ENCODE assay signal across 22 cellular contexts in the genomic region with DNA sequence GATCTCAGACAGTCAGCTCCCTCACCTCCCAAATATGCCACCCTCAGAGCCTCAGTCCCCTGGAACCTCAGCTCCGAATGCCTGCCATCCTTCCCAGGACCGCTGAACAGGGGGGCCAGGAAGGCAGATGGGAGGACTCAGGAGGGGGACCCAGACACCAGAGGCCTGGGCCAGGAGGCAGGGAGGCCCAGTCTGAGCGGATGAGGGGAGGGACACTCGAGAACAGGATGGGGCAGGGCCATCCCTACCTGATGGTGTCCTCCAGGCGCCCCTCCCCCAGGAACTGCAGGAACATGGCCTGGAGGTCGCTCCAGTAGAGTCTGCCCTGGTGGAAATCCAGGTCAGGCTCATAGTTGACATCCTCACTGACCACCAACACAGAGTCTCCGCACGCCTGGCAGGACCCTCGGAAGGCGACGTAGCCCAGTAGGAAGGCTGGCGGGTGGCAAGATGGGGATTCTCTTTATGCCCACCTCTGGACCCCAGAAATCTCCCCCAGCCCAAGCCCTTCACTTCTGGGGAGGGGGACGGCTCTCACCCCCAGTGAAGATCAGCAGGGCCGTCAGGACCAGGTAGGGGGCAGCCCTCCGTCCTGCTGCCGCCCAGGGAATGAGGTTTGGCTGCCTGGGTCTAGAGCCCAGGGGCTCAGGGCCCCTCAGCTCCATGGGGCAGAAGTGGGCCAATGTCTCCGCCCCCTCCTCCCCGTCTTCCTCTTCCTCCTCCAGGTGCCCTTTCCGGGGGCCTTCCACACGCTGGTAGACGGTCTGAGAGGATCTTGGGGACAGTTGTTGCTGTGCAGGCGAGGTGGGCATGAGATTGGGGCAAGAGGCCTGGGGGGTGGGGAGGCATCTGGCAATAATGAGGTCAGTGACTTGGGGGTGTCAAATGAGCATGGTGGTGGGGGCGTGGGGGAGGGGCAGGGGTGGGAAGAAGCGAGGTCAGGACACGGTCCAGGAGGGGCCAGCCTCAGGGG. TPM values are rescaled to one million over a fixed set of nuclear protein-coding genes. Genes with fewer than 3 reads are reported as not detected.
"Had no signal": no experiment of that assay in that cellular context is flagged by ENCODE, and none has a peak within 500 bp of the region (broad histone marks: within the 10 kb centered on the region; RNA-seq: fewer than 3 reads in every experiment).

No MANE protein-coding gene starts in this region.

- H3K27ac Mint-ChIP-seq: activated B cell treated with CpG ODN at 0.5 μM for 24 hours; activated T-cell treated with anti-CD3 and anti-CD28 coated beads, Interleukin-2, amount 50 U/mL, for 72 hours; endodermal cell; memory B cell; naive B cell; stimulated activated naive B cell treated with anti-CD40 and anti-IgM and Interleukin-4, amounts not matched to agents 10 μg/mL and 1 μg/mL and 100 μg/mL, for 72 hours had no signal

- H3K79me2 ChIP-seq: parathyroid adenoma had no signal

- ATAC-seq: activated T-cell treated with anti-CD3 and anti-CD28 coated beads, Interleukin-2, amount 50 U/mL, for 72 hours; left ventricle myocardium superior; mucosa of descending colon; stimulated activated naive B cell treated with anti-CD40 and anti-IgM and Interleukin-4, amounts not matched to agents 10 μg/mL and 1 μg/mL and 100 μg/mL, for 72 hours had no signal

- H3K4me1 Mint-ChIP-seq: central memory CD8-positive, alpha-beta T cell; endodermal cell had no signal

- H3K9ac ChIP-seq: parathyroid adenoma had no signal

- H3K27me3 ChIP-seq: ascending aorta, colonic mucosa had no signal

- DNase-seq: activated B cell treated with CpG ODN at 0.5 μM for 24 hours; activated CD4-positive, alpha-beta T cell treated with anti-CD3 and anti-CD28 coated beads for 48 hours; activated effector memory CD4-positive, alpha-beta T cell treated with anti-CD3 and anti-CD28 coated beads, Interleukin-2, amount 50 U/mL, for 16 hours; activated naive CD4-positive, alpha-beta T cell treated with anti-CD3 and anti-CD28 coated beads, Interleukin-2, amount 50 U/mL, for 16 hours; activated T-cell treated with anti-CD3 and anti-CD28 coated beads, Interleukin-2, amount 50 U/mL, for 72 hours; colonic mucosa; endodermal cell; left ventricle myocardium superior; mucosa of descending colon; naive B cell; spleen; stimulated activated naive B cell treated with anti-CD40 and anti-IgM and Interleukin-4, amounts not matched to agents 10 μg/mL and 1 μg/mL and 100 μg/mL, for 72 hours; T-helper 2 cell; upper lobe of left lung had no signal

- H2AFZ ChIP-seq: parathyroid adenoma had no signal

- H3K27ac ChIP-seq: ascending aorta, colonic mucosa, neutrophil, parathyroid adenoma, spleen, thoracic aorta, upper lobe of left lung had no signal

- H3K4me1 ChIP-seq: ascending aorta, colonic mucosa, parathyroid adenoma, upper lobe of left lung had no signal

- H3K9me3 ChIP-seq: ascending aorta, colonic mucosa, mucosa of descending colon, neutrophil, spleen, thoracic aorta, upper lobe of left lung had no signal

- H3K36me3 Mint-ChIP-seq: memory B cell; naive B cell; stimulated activated naive B cell treated with anti-CD40 and anti-IgM and Interleukin-4, amounts not matched to agents 10 μg/mL and 1 μg/mL and 100 μg/mL, for 72 hours had no signal

- H3K9me3 Mint-ChIP-seq: activated B cell treated with CpG ODN at 0.5 μM for 24 hours; activated T-cell treated with anti-CD3 and anti-CD28 coated beads, Interleukin-2, amount 50 U/mL, for 72 hours; central memory CD8-positive, alpha-beta T cell; endodermal cell; memory B cell; naive B cell; stimulated activated naive B cell treated with anti-CD40 and anti-IgM and Interleukin-4, amounts not matched to agents 10 μg/mL and 1 μg/mL and 100 μg/mL, for 72 hours had no signal

- H3K4me3 Mint-ChIP-seq: activated B cell treated with CpG ODN at 0.5 μM for 24 hours; activated T-cell treated with anti-CD3 and anti-CD28 coated beads, Interleukin-2, amount 50 U/mL, for 72 hours; central memory CD8-positive, alpha-beta T cell; endodermal cell; memory B cell; naive B cell; stimulated activated naive B cell treated with anti-CD40 and anti-IgM and Interleukin-4, amounts not matched to agents 10 μg/mL and 1 μg/mL and 100 μg/mL, for 72 hours had no signal

RNA-seq across cellular contexts. Expression of gene TFR2, which starts 0.6 kb away (rescaled TPM):
- total RNA-seq: ascending aorta, left ventricle myocardium superior had no signal

RNA-seq across cellular contexts. Expression of gene ACTL6B, which starts 15.5 kb away (rescaled TPM):
- total RNA-seq: activated B cell treated with CpG ODN at 0.5 μM for 24 hours; activated T-cell treated with anti-CD3 and anti-CD28 coated beads, Interleukin-2, amount 50 U/mL, for 72 hours; ascending aorta; endodermal cell; epithelial cell of proximal tubule; kidney epithelial cell; left ventricle myocardium superior; spleen; thoracic aorta; upper lobe of left lung had no signal
